13 cellular contexts compared by ENCODE assay signal in genomic region chr1:80462006-80462405, GRCh38.
"Had no signal": no experiment of that assay in that cellular context is flagged by ENCODE, and none has a peak within 500 bp of the region (broad histone marks: within the 10 kb centered on the region; RNA-seq: fewer than 3 reads in every experiment).

No MANE protein-coding gene starts in this region.

- H3K27me3 ChIP-seq: ovary had no signal

- DNase-seq: activated CD4-positive, alpha-beta memory T cell treated with anti-CD3 and anti-CD28 coated beads, Interleukin-2, amount 10 ng/mL, durations not matched to agents 7 days and 5 days; activated gamma-delta T cell treated with Interleukin-2 at 50 U/mL for 16 hours; activated naive CD8-positive, alpha-beta T cell treated with anti-CD3 and anti-CD28 coated beads, Interleukin-2, amount 10 ng/mL, durations not matched to agents 7 days and 5 days; activated T-cell treated with anti-CD3 and anti-CD28 coated beads, Interleukin-2, amount 50 U/mL, for 48 hours; dermis blood vessel endothelial cell; endodermal cell; erythroblast; immature natural killer cell; left cardiac atrium; ovary; stimulated activated CD4-positive, alpha-beta T cell treated with anti-CD3 and anti-CD28 coated beads, Interleukin-4, amount 100 ng/mL, for 1 hour; stimulated activated CD8-positive, alpha-beta memory T cell treated with anti-CD3 and anti-CD28 coated beads, Interleukin-4, amount 100 ng/mL, for 48 hours; T-helper 9 cell had no signal

- H3K4me3 ChIP-seq: ovary had no signal

- H3K36me3 ChIP-seq: ovary had no signal

- H3K9me3 ChIP-seq: ovary had no signal

- H3K27ac ChIP-seq: ovary had no signal
